ENCODE assay signal across 9 cellular contexts in genomic region chr1:201447911-201448871, GRCh38. TPM values are rescaled to one million over a fixed set of nuclear protein-coding genes. Genes with fewer than 3 reads are reported as not detected.
DNase-seq lines count a peak whose midpoint lies in the region; ATAC-seq, FAIRE-seq and TF ChIP-seq lines count a peak whose summit lies in the region.
"Had no signal": no experiment of that assay in that cellular context is flagged by ENCODE, and none has a peak within 500 bp of the region (broad histone marks: within the 10 kb centered on the region; RNA-seq: fewer than 3 reads in every experiment).

No MANE protein-coding gene starts in this region.

- H3K4me3 Mint-ChIP-seq in glutamatergic neuron (ENCODE audit: unreplicated experiment): no peak overlapping the region

- POLR2A ChIA-PET in AG04450 (lab: Yijun Ruan, JAX) (interaction anchor here (0.6 to 2.4 kb wide), 9 partner anchors 9 to 64 kb away, joined by 3 to 24 read pairs (median 5); partner anchors contain the start of genes CSRP1 and PHLDA3), Panc1 (lab: Charles Lee) (no interaction called here)

- no peak overlapping the region for H3K4me3 ChIP-seq in AG04450 (ENCODE audit: low read depth, low read length)
- H3K4me3 ChIP-seq in Panc1 (ENCODE audit: low read depth in 2 of 2, low read length in 2 of 2): no peak overlapping the region
- no peak overlapping the region for H3K4me3 ChIP-seq in pancreas
- no peak overlapping the region for H3K4me3 ChIP-seq in upper lobe of right lung

- no peaks in the 10 kb centered on the region for H3K27me3 Mint-ChIP-seq in glutamatergic neuron (ENCODE audit: unreplicated experiment)

- no peak overlapping the region for H3K27ac Mint-ChIP-seq in glutamatergic neuron (ENCODE audit: unreplicated experiment)

- in situ Hi-C loops in Panc1 (cut with HindIII; ENCODE audit: low pct_unique_long_range_greater_than_20kb, low sequenced_read_pairs): no loop called here

- H3K36me3 ChIP-seq in Panc1 (ENCODE audit: control insufficient read depth, insufficient read depth, low read length) (no peaks in the 10 kb centered on the region), pancreas (no peaks in the 10 kb centered on the region), upper lobe of right lung (no peaks in the 10 kb centered on the region)

- intact Hi-C loops in Panc1 (cut with micrococcal nuclease; ENCODE audit: unreplicated experiment): loop anchor here (1.0 kb wide), 1 partner anchor 64 kb away; no protein-coding TSS in a partner anchor
- intact Hi-C loops in pancreas (cut with DNase I): no loop called here
- intact Hi-C loops in upper lobe of right lung (cut with DNase I): loop anchor here (10.0 kb wide), 1 partner anchor 57 kb away; the partner anchor contains the start of gene CSRP1

- TF ChIP-seq CTCF in AG04450 (IDR thresholded peaks at IDR 0.05; ENCODE audit: low read depth, low read length) (peak; percentile 82), Panc1 (IDR thresholded peaks at IDR 0.05) (peak; percentile 95), glutamatergic neuron (IDR thresholded peaks at IDR 0.05; ENCODE audit: partially characterized antibody, unreplicated experiment) (peak; percentile 86), pancreas (IDR thresholded peaks at IDR 0.05) (peak; percentile 62 to 87 (median 78)), upper lobe of right lung (IDR thresholded peaks at IDR 0.05) (peak; percentile 81)

- WGBS in pancreas, 2 donors: 16 to 23% methylated on average over 20 of the region's 20 CpGs

- BruUV-seq in Panc1 (replicated peaks; lab: Mats Ljungman, UMichigan): no TSS peak

- H3K27ac ChIP-seq in AG04450 (ENCODE audit: low read depth, low read length) (no peak overlapping the region), Panc1 (ENCODE audit: low read length) (no peak overlapping the region), pancreas (peak overlapping the region; percentile 46 to 67 (median 57)), upper lobe of right lung (peak overlapping the region; percentile 59)

- CTCF ChIA-PET in AG04450 (lab: Charles Lee) (interaction anchor here (0.6 to 8.1 kb wide), 30 partner anchors 9 to 1959 kb away, joined by 3 to 111 read pairs (median 4); partner anchors contain the start of gene PHLDA3), Panc1 (lab: Charles Lee) (interaction anchor here (0.6 to 2.8 kb wide), 16 partner anchors 9 to 1405 kb away, joined by 3 to 25 read pairs (median 4); no protein-coding TSS in a partner anchor)

- peak; percentile 81 for ATAC-seq in GM19025 (IDR thresholded peaks at IDR 0.05; ENCODE audit: low read depth, unreplicated experiment)
- ATAC-seq in HG03520 (IDR thresholded peaks at IDR 0.05; ENCODE audit: unreplicated experiment): peak; percentile 58
- ATAC-seq in Panc1: peak; percentile 98
- peak; percentile 94 to 96 (median 95) for ATAC-seq in pancreas
- peak; percentile 92 for ATAC-seq in upper lobe of right lung

- H3K36me3 Mint-ChIP-seq in glutamatergic neuron (ENCODE audit: unreplicated experiment): no peaks in the 10 kb centered on the region

- DNase-seq in AG04450 (ENCODE audit: low read depth, low spot score) (peak; percentile 33), Panc1 (ENCODE audit: low read depth, low spot score) (no peak), glutamatergic neuron (peak; percentile 84), pancreas (peak; percentile 55 to 88 (median 80)), upper lobe of right lung (peak; percentile 91)
- DNase-seq in activated naive CD4-positive, alpha-beta T cell (lab: John Stamatoyannopoulos, UW): peak in 3 of 4 experiments; percentile 13 to 46 (median 23)

- H3K27me3 ChIP-seq in AG04450 (ENCODE audit: control insufficient read depth, insufficient read depth, low read length) (no peaks in the 10 kb centered on the region), Panc1 (ENCODE audit: control insufficient read depth, insufficient read depth, low read length) (no peaks in the 10 kb centered on the region), pancreas (no peaks in the 10 kb centered on the region), upper lobe of right lung (no peaks in the 10 kb centered on the region)

- H3K4me1 ChIP-seq in Panc1 (ENCODE audit: control insufficient read depth, insufficient read depth, low read length) (peaks cover 6% of the 10 kb centered on the region), pancreas (no peaks in the 10 kb centered on the region), upper lobe of right lung (peaks cover 29% of the 10 kb centered on the region)

- peaks cover 8% of the 10 kb centered on the region for H3K4me1 Mint-ChIP-seq in glutamatergic neuron (ENCODE audit: low read depth, unreplicated experiment)

- no peak for FAIRE-seq in pancreas (lab: Jason Lieb, UNC)

- peaks cover 3% of the 10 kb centered on the region for H3K9me3 Mint-ChIP-seq in glutamatergic neuron (ENCODE audit: unreplicated experiment)

- H3K9me3 ChIP-seq in AG04450 (ENCODE audit: control insufficient read depth, insufficient read depth, low read length) (no peaks in the 10 kb centered on the region), Panc1 (ENCODE audit: control insufficient read depth, insufficient read depth, low read depth, low read length) (no peaks in the 10 kb centered on the region), pancreas (no peaks in the 10 kb centered on the region), upper lobe of right lung (no peaks in the 10 kb centered on the region)

RNA-seq across cellular contexts. Expression of gene PHLDA3, which starts 20.8 kb away (rescaled TPM):
- polyA plus RNA-seq in AG04450 (2011; rRNA removed) (58.9 and 73.9 TPM in 2 replicates), pancreas (10 to 100 TPM; 10.8 to 11.9 TPM)
- polyA minus RNA-seq in AG04450 (2011; rRNA and poly(A)+ RNA removed): 31.5 and 42.8 TPM in 2 replicates
- total RNA-seq in Panc1 (2021; ENCODE audit: unreplicated experiment) (12.3 TPM), glutamatergic neuron (ENCODE audit: unreplicated experiment) (18.5 TPM), pancreas (10 to 100 TPM in 4 of 6 donors, 1 to 10 TPM in 2; 8.6 to 24.4 (median 15.7) TPM), upper lobe of right lung (90.0 TPM)
- polyA plus RNA-seq in Panc1 (2012; ENCODE audit: insufficient read length): 11.3 TPM

RNA-seq across cellular contexts. Expression of gene TNNI1, which starts 26.7 kb away (rescaled TPM):
- polyA plus RNA-seq in AG04450 (2011; rRNA removed) (not detected in 2 replicates), pancreas (under 1 TPM; 0.04 to 0.63 TPM)
- not detected in 2 replicates for polyA minus RNA-seq in AG04450 (2011; rRNA and poly(A)+ RNA removed)
- total RNA-seq in Panc1 (2021; ENCODE audit: unreplicated experiment) (not detected), glutamatergic neuron (ENCODE audit: unreplicated experiment) (4.1 TPM), pancreas (not detected), upper lobe of right lung (0.49 TPM)
- polyA plus RNA-seq in Panc1 (2012; ENCODE audit: insufficient read length): not detected
- polyA plus RNA-seq: urinary bladder had no signal

RNA-seq across cellular contexts. Expression of gene LAD1, which starts 49.1 kb away (rescaled TPM):
- polyA plus RNA-seq in AG04450 (2011; rRNA removed): 0.04 and 0.09 TPM in 2 replicates
- 1.00 TPM in 1 of 2 replicates, not detected in the other for polyA minus RNA-seq in AG04450 (2011; rRNA and poly(A)+ RNA removed)
- 0.10 TPM for total RNA-seq in Panc1 (2021; ENCODE audit: unreplicated experiment)
- polyA plus RNA-seq in Panc1 (2012; ENCODE audit: insufficient read length): not detected
- total RNA-seq in glutamatergic neuron (ENCODE audit: unreplicated experiment): 0.25 TPM
- total RNA-seq in pancreas: 10 to 100 TPM; 28.7 to 62.5 (median 44.3) TPM
- 10 to 100 TPM; 37.3 to 56.3 TPM for polyA plus RNA-seq in pancreas
- total RNA-seq in upper lobe of right lung: 42.6 TPM

RNA-seq across cellular contexts. Expression of gene CSRP1, which starts 58.7 kb away (rescaled TPM):
- polyA plus RNA-seq in AG04450 (2011; rRNA removed) (641 and 730 TPM in 2 replicates), pancreas (100 to 1,000 TPM in 1 of 2 donors, 10 to 100 TPM in 1; 91.9 to 103 TPM)
- polyA minus RNA-seq in AG04450 (2011; rRNA and poly(A)+ RNA removed): 568 and 749 TPM in 2 replicates
- total RNA-seq in Panc1 (2021; ENCODE audit: unreplicated experiment) (94.4 TPM), glutamatergic neuron (ENCODE audit: unreplicated experiment) (6.2 TPM), pancreas (10 to 100 TPM; 49.6 to 91.9 (median 54.8) TPM), upper lobe of right lung (280 TPM)
- polyA plus RNA-seq in Panc1 (2012; ENCODE audit: insufficient read length): 136 TPM

Comparison
In these comparisons a context has a peak if more than half of its experiments do, and no peak if none do; other contexts are left out.
1. H3K27ac ChIP-seq: peak in pancreas (4 of 4) and upper lobe of right lung (single experiment); none in AG04450 (single experiment) and Panc1 (single experiment).
2. RNA of gene LAD1, which starts 49.1 kb away (total RNA-seq): 28.7 to 62.5 TPM in pancreas and 42.6 TPM in upper lobe of right lung (single experiment); 0.25 TPM in glutamatergic neuron (single experiment) and 0.10 TPM in Panc1 (single experiment); every median in the first group is over 10 times any median in the second.
3. intact Hi-C loops: an anchor here in Panc1 (1.0 kb wide) and upper lobe of right lung (10.0 kb wide); none called in pancreas.
4. Peak in every context shown above with its lines, with median percentiles within 50 percentile points of each other: CTCF ChIP-seq and ATAC-seq.